ENCODE assay signal across 22 cellular contexts in genomic region chr5:14366763-14367162, GRCh38.
A peak's percentile ranks its signal among the peaks of the same experiment; 100 is the strongest.
DNase-seq lines count a peak whose midpoint lies in the region; ATAC-seq and TF ChIP-seq lines count a peak whose summit lies in the region.
"Had no signal": no experiment of that assay in that cellular context is flagged by ENCODE, and none has a peak within 500 bp of the region (broad histone marks: within the 10 kb centered on the region; RNA-seq: fewer than 3 reads in every experiment).

No MANE protein-coding gene starts in this region.

- peak overlapping the region in 6 of 10 donors; percentile 2 to 59 (median 38) for H3K27ac ChIP-seq in heart right ventricle
- H3K27ac ChIP-seq: KMS-11 had no signal

- no peaks in the 10 kb centered on the region for H3K9me3 Mint-ChIP-seq in activated CD8-positive, alpha-beta memory T cell treated with anti-CD3 and anti-CD28 coated beads, Interleukin-2, amount 10 ng/mL, durations not matched to agents 7 days and 5 days (ENCODE audit: low read depth)
- no peaks in the 10 kb centered on the region for H3K9me3 Mint-ChIP-seq in HFFc6
- H3K9me3 Mint-ChIP-seq in activated T-cell treated with anti-CD3 and anti-CD28 coated beads, Interleukin-2, amount 50 U/mL, for 72 hours: no peaks in the 10 kb centered on the region

- CTCF ChIA-PET in activated CD8-positive, alpha-beta memory T cell treated with anti-CD3 and anti-CD28 coated beads, Interleukin-2, amount 10 ng/mL, durations not matched to agents 7 days and 5 days (lab: Charles Lee): interaction anchor here (1.0 to 8.7 kb wide), 8 partner anchors 22 to 637 kb away, joined by 3 to 163 read pairs (median 8); no protein-coding TSS in a partner anchor

- 57 to 64% methylated on average over 10 of the region's 10 CpGs for WGBS in heart right ventricle, 2 donors

- TF ChIP-seq CTCF in HFFc6 (IDR thresholded peaks at IDR 0.05) (no peak), heart right ventricle (IDR thresholded peaks at IDR 0.05) (no peak)

- intact Hi-C loops in heart right ventricle (cut with DNase I): loop anchor here in 1 of 10 donors (10.0 kb wide), 1 partner anchor 278 kb away; no protein-coding TSS in a partner anchor

- H3K4me1 ChIP-seq in heart right ventricle: peaks cover 0 to 16% (median 9%) of the 10 kb centered on the region in 9 donors

- peaks cover 5% of the 10 kb centered on the region for H3K27me3 Mint-ChIP-seq in activated CD8-positive, alpha-beta memory T cell treated with anti-CD3 and anti-CD28 coated beads, Interleukin-2, amount 10 ng/mL, durations not matched to agents 7 days and 5 days
- peaks cover 33% of the 10 kb centered on the region for H3K27me3 Mint-ChIP-seq in HFFc6 (ENCODE audit: insufficient read depth)
- H3K27me3 Mint-ChIP-seq in T-helper 17 cell: peaks cover 5% of the 10 kb centered on the region
- H3K27me3 Mint-ChIP-seq in activated T-cell treated with anti-CD3 and anti-CD28 coated beads, Interleukin-2, amount 50 U/mL, for 72 hours (ENCODE audit: low read depth): no peaks in the 10 kb centered on the region

- H3K27ac Mint-ChIP-seq in activated CD8-positive, alpha-beta memory T cell treated with anti-CD3 and anti-CD28 coated beads, Interleukin-2, amount 10 ng/mL, durations not matched to agents 7 days and 5 days: peak overlapping the region; percentile 78
- H3K27ac Mint-ChIP-seq in HFFc6: 0 out of 2 replicates have a peak overlapping the region, but pooled peaks have one; percentile 42
- H3K27ac Mint-ChIP-seq in T-helper 17 cell: peak overlapping the region; percentile 81
- H3K27ac Mint-ChIP-seq in activated T-cell treated with anti-CD3 and anti-CD28 coated beads, Interleukin-2, amount 50 U/mL, for 72 hours: no peak overlapping the region

- no peak for DNase-seq in activated CD8-positive, alpha-beta memory T cell treated with anti-CD3 and anti-CD28 coated beads, Interleukin-2, amount 10 ng/mL, durations not matched to agents 7 days and 5 days
- no peak for DNase-seq in activated CD8-positive, alpha-beta memory T cell treated with anti-CD3 and anti-CD28 coated beads, Interleukin-2, amount 50 U/mL, for 48 hours
- DNase-seq in HFFc6 (no peak), T-helper 17 cell (no peak), heart right ventricle (no peak)
- DNase-seq in activated T-cell treated with anti-CD3 and anti-CD28 coated beads, Interleukin-2, amount 50 U/mL, for 72 hours: no peak
- DNase-seq in stimulated activated CD4-positive, alpha-beta T cell treated with anti-CD3 and anti-CD28 coated beads, Interleukin-1b, Interleukin-23, amount 100 ng/mL, for 48 hours: no peak
- DNase-seq: BE2C, DMS53, EL, GF-D8, GOT3, NCI-H1105, NCI-H146, NCI-H2029, NCI-H2227 treated with DMSO at 0.1 percent for 48 hours, NCI-H510A, RPMI8226 had no signal

- H3K27me3 ChIP-seq in heart right ventricle: no peaks in the 10 kb centered on the region
- H3K27me3 ChIP-seq: BE2C had no signal

- H3K36me3 ChIP-seq in heart right ventricle: peaks cover 0 to 100% (median 54%) of the 10 kb centered on the region in 9 donors

- H3K9me3 ChIP-seq in T-helper 17 cell (ENCODE audit: control insufficient read depth, low read length, poor library complexity, severe bottlenecking) (no peaks in the 10 kb centered on the region), heart right ventricle (no peaks in the 10 kb centered on the region)
- H3K9me3 ChIP-seq: BE2C had no signal

- peak overlapping the region; percentile 47 for H3K4me3 Mint-ChIP-seq in activated CD8-positive, alpha-beta memory T cell treated with anti-CD3 and anti-CD28 coated beads, Interleukin-2, amount 10 ng/mL, durations not matched to agents 7 days and 5 days
- H3K4me3 Mint-ChIP-seq in HFFc6 (no peak overlapping the region), T-helper 17 cell (no peak overlapping the region)
- no peak overlapping the region for H3K4me3 Mint-ChIP-seq in activated T-cell treated with anti-CD3 and anti-CD28 coated beads, Interleukin-2, amount 50 U/mL, for 72 hours

- H3K4me3 ChIP-seq in heart right ventricle: no peak overlapping the region
- H3K4me3 ChIP-seq: PC-9 had no signal

- ATAC-seq in activated CD8-positive, alpha-beta memory T cell treated with anti-CD3 and anti-CD28 coated beads, Interleukin-2, amount 10 ng/mL, durations not matched to agents 7 days and 5 days: no peak
- ATAC-seq in T-helper 17 cell (no peak), heart right ventricle (peak; percentile 11 to 92 (median 69)), SK-N-SH treated with all-trans-retinoic acid at 6 μM for 48 hours (no peak)
- no peak for ATAC-seq in activated T-cell treated with anti-CD3 and anti-CD28 coated beads, Interleukin-2, amount 50 U/mL, for 72 hours (replicated peaks in 1 of 2)
- ATAC-seq: HCT116 had no signal

- H3K4me1 Mint-ChIP-seq in activated CD8-positive, alpha-beta memory T cell treated with anti-CD3 and anti-CD28 coated beads, Interleukin-2, amount 10 ng/mL, durations not matched to agents 7 days and 5 days: peaks cover 65% of the 10 kb centered on the region
- H3K4me1 Mint-ChIP-seq in HFFc6 (ENCODE audit: low read depth): peaks cover 31% of the 10 kb centered on the region
- peaks cover 32% of the 10 kb centered on the region for H3K4me1 Mint-ChIP-seq in T-helper 17 cell
- H3K4me1 Mint-ChIP-seq in activated T-cell treated with anti-CD3 and anti-CD28 coated beads, Interleukin-2, amount 50 U/mL, for 72 hours (ENCODE audit: low read depth): peaks cover 31% of the 10 kb centered on the region

- no peaks in the 10 kb centered on the region for H3K36me3 Mint-ChIP-seq in activated CD8-positive, alpha-beta memory T cell treated with anti-CD3 and anti-CD28 coated beads, Interleukin-2, amount 10 ng/mL, durations not matched to agents 7 days and 5 days
- H3K36me3 Mint-ChIP-seq in HFFc6 (ENCODE audit: low read depth): peaks cover 74% of the 10 kb centered on the region
- H3K36me3 Mint-ChIP-seq in T-helper 17 cell (ENCODE audit: low read depth): no peaks in the 10 kb centered on the region
- H3K36me3 Mint-ChIP-seq in activated T-cell treated with anti-CD3 and anti-CD28 coated beads, Interleukin-2, amount 50 U/mL, for 72 hours (ENCODE audit: insufficient read depth in 2 of 2): no peaks in the 10 kb centered on the region

TF ChIP-seq in SK-N-SH treated with all-trans-retinoic acid at 6 μM for 48 hours, 23 proteins besides CTCF, POLR2A, EP300 and RAD21:
- TF ChIP-seq CSDC2 (CRISPR knock-in tag; IDR thresholded peaks at IDR 0.05) (no peak), ZNF8 (CRISPR knock-in tag; IDR thresholded peaks at IDR 0.05) (no peak), PPARA (CRISPR knock-in tag; IDR thresholded peaks at IDR 0.05; ENCODE audit: borderline replicate concordance) (no peak), RARB (CRISPR knock-in tag; IDR thresholded peaks at IDR 0.05) (no peak), TSHZ2 (CRISPR knock-in tag; IDR thresholded peaks at IDR 0.05) (no peak), CSRNP3 (CRISPR knock-in tag; IDR thresholded peaks at IDR 0.05) (no peak), POU6F1 (CRISPR knock-in tag; IDR thresholded peaks at IDR 0.05; ENCODE audit: borderline replicate concordance, low read depth) (no peak), TOX (CRISPR knock-in tag; IDR thresholded peaks at IDR 0.05; ENCODE audit: borderline replicate concordance) (no peak)

Comparison
In these comparisons a context has a peak if more than half of its experiments do, and no peak if none do; other contexts are left out.
1. ATAC-seq: peak in heart right ventricle (8 of 8); none in activated CD8-positive, alpha-beta memory T cell treated with anti-CD3 and anti-CD28 coated beads, Interleukin-2, amount 10 ng/mL, durations not matched to agents 7 days and 5 days (single experiment), T-helper 17 cell (single experiment), activated T-cell treated with anti-CD3 and anti-CD28 coated beads, Interleukin-2, amount 50 U/mL, for 72 hours (0 of 2) and SK-N-SH treated with all-trans-retinoic acid at 6 μM for 48 hours (single experiment).